Comparison of ENCODE assay signal across 11 cellular contexts in the genomic region with DNA sequence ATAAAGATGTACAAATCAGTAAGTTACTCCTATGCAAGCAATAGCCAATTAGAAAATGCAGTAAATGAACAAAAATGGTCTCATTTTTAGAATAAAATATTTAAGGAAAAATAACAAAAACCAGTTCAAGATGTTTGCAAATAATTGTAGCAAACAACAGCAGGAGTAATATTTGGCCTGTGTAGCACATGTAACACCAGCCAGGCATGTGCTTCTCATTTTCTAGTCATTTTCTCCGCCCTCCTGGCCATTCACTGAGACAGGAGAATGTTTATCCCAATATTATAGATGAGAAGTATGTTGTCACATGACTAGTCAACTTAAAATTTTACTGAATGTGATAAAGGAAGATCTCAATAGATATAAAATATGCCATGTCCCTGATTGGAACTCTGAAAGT.
"Had no signal": no experiment of that assay in that cellular context is flagged by ENCODE, and none has a peak within 500 bp of the region (broad histone marks: within the 10 kb centered on the region; RNA-seq: fewer than 3 reads in every experiment).

No MANE protein-coding gene starts in this region.

- H3K9me3 ChIP-seq: HAP-1 had no signal

- FAIRE-seq: H1, H54 had no signal

- H2AFZ ChIP-seq: GM23248, GM23338 had no signal

- ATAC-seq: GM23338, HCT116 had no signal

- H3K27ac ChIP-seq: GM23248 had no signal

- H3K4me3 ChIP-seq: GM23248, GM23338, HAP-1 had no signal

- DNase-seq: GM23248, GOT3, H7, H9, HCEC 1CT, HFFc6 had no signal

- H3K4me1 ChIP-seq: HAP-1 had no signal

- H3K4me2 ChIP-seq: GM23338 had no signal

- H3K9ac ChIP-seq: GM23248 had no signal

- H3K36me3 ChIP-seq: HAP-1 had no signal
